8 cellular contexts compared by ENCODE assay signal in genomic region chr3:45055411-45056143, GRCh38. TPM values are rescaled to one million over a fixed set of nuclear protein-coding genes. Genes with fewer than 3 reads are reported as not detected.
A peak's percentile ranks its signal among the peaks of the same experiment; 100 is the strongest.
DNase-seq lines count a peak whose midpoint lies in the region; ATAC-seq, FAIRE-seq and TF ChIP-seq lines count a peak whose summit lies in the region.

No MANE protein-coding gene starts in this region.

- H3K27me3 ChIP-seq in KMS-11 (ENCODE audit: insufficient read depth, low read depth) (no peaks in the 10 kb centered on the region), K562 (ENCODE audit: control insufficient read depth in 2 of 2, insufficient read depth in 2 of 2, low read length in 2 of 2) (no peaks in the 10 kb centered on the region), neuronal stem cell (ENCODE audit: control insufficient read depth in 3 of 3, insufficient read depth in 3 of 3, low read depth in 1 of 3, low read length in 3 of 3) (no peaks in the 10 kb centered on the region)

- H3K9ac ChIP-seq in KMS-11 (no peak overlapping the region), K562 (ENCODE audit: insufficient read depth in 1 of 2, low read depth in 2 of 2, low read length in 2 of 2) (peak overlapping the region in 1 of 2 experiments; percentile 14; a peak in 2 of 4 replicates), neuronal stem cell (ENCODE audit: low read depth, low read length, poor library complexity) (no peak overlapping the region)

- 28% methylated on average over 7 of the region's 7 CpGs for WGBS in K562 (ENCODE audit: insufficient coverage, low coverage, missing lambda C conversion rate)
- WGBS in neuronal stem cell (ENCODE audit: extremely low coverage in 2 of 2, insufficient read length in 2 of 2, insufficient replicate concordance in 1 of 2), 2 donors: no CpG with 5 or more reads among the region's 7 CpGs

- H3K4me1 ChIP-seq in KMS-11 (ENCODE audit: low read depth, poor library complexity, severe bottlenecking) (no peaks in the 10 kb centered on the region), K562 (replicated peaks in 1 of 2; ENCODE audit: control insufficient read depth in 2 of 2, insufficient read depth in 2 of 2, low read length in 2 of 2) (peaks cover 21 to 74% of the 10 kb centered on the region in 2 experiments), neuronal stem cell (ENCODE audit: control insufficient read depth in 2 of 2, insufficient read depth in 1 of 2, low read depth in 1 of 2, low read length in 2 of 2) (peaks cover 3 to 12% of the 10 kb centered on the region in 2 donors)

- TF ChIP-seq RAD21 in K562 (CRISPR knock-in tag; conservative IDR thresholded peaks at IDR 0.05 in 1 of 2, IDR thresholded peaks at IDR 0.05 in 1 of 2): peak; percentile 72 to 79

- no peak overlapping the region for H3K18ac ChIP-seq in neuronal stem cell (ENCODE audit: low read length)

- H2BK15ac ChIP-seq in neuronal stem cell (ENCODE audit: low read length): no peak overlapping the region

- no peak overlapping the region for H3K14ac ChIP-seq in neuronal stem cell (ENCODE audit: low read length)

- no peak for TF ChIP-seq POLR2A in K562 (conservative IDR thresholded peaks at IDR 0.05)

- no peak overlapping the region for H4K91ac ChIP-seq in neuronal stem cell (ENCODE audit: low read depth, low read length, poor library complexity)

- no peak overlapping the region for H4K8ac ChIP-seq in neuronal stem cell (ENCODE audit: low read depth, low read length)

- no peaks in the 10 kb centered on the region for H3K9me1 ChIP-seq in K562 (ENCODE audit: control insufficient read depth, insufficient read depth, low read length)

- H3K9me3 ChIP-seq in K562 (replicated peaks; ENCODE audit: control insufficient read depth, insufficient read depth, low read depth, low read length) (no peaks in the 10 kb centered on the region), neuronal stem cell (replicated peaks in 1 of 2; ENCODE audit: control insufficient read depth in 2 of 2, insufficient read depth in 1 of 2, low read depth in 1 of 2, low read length in 2 of 2) (no peaks in the 10 kb centered on the region)

- no TSS peak for BruUV-seq in K562 (replicated peaks; lab: Mats Ljungman, UMichigan)

- H2AK5ac ChIP-seq in neuronal stem cell (ENCODE audit: low read depth, low read length): no peak overlapping the region

- POLR2A ChIA-PET in K562 (lab: Yijun Ruan, JAX): interaction anchor here (0.6 to 6.1 kb wide), 4 partner anchors 13 to 37 kb away, joined by 3 to 32 read pairs (median 4); no protein-coding TSS in a partner anchor

- TF ChIP-seq EP300 in K562 (IDR thresholded peaks at IDR 0.05; ENCODE audit: low read length): no peak

- H3K27ac ChIP-seq in KMS-11: no peak overlapping the region
- H3K27ac ChIP-seq in K562 (ENCODE audit: extremely low read depth, low read depth, low read length): peak overlapping the region; percentile 32; the same call in 2 of the 3 replicates
- no peak overlapping the region for H3K27ac ChIP-seq in neuronal stem cell (replicated peaks; ENCODE audit: low read length)

- H2AFZ ChIP-seq in KMS-11 (ENCODE audit: low read depth) (no peak overlapping the region), K562 (ENCODE audit: low read depth, low read length) (peak overlapping the region; percentile 48), neuronal stem cell (ENCODE audit: low read length) (peak overlapping the region; percentile 37)

- CTCF ChIA-PET in K562 (lab: Yijun Ruan, JAX; ENCODE audit: low intra/inter-chr PET ratio): interaction anchor here (0.6 to 1.4 kb wide), 3 partner anchors 17 to 155 kb away, joined by 3 to 4 read pairs (median 3); no protein-coding TSS in a partner anchor

- no peak overlapping the region for H2BK12ac ChIP-seq in neuronal stem cell (ENCODE audit: low read length)

- H4K20me1 ChIP-seq in KMS-11 (ENCODE audit: insufficient read depth): no peaks in the 10 kb centered on the region
- H4K20me1 ChIP-seq in K562 (replicated peaks; ENCODE audit: control insufficient read depth, insufficient read depth, low read length): no peaks in the 10 kb centered on the region

- H3K4me3 ChIP-seq in KMS-11 (IDR thresholded peaks at IDR 0.05; ENCODE audit: insufficient read depth, low read depth, low read length): no peak overlapping the region
- no peak overlapping the region for H3K4me3 ChIP-seq in K562
- H3K4me3 ChIP-seq in neuronal stem cell (ENCODE audit: low read length in 2 of 2): no peak overlapping the region

- H3K79me2 ChIP-seq in KMS-11 (ENCODE audit: insufficient read depth, low read depth) (no peaks in the 10 kb centered on the region), K562 (ENCODE audit: control insufficient read depth, insufficient read depth, low read length) (no peaks in the 10 kb centered on the region)

- no peak overlapping the region for H2BK5ac ChIP-seq in neuronal stem cell (ENCODE audit: low read length)

- DNase-seq in ELR (ENCODE audit: low read depth) (peak; percentile 85), K562 (ENCODE audit: extremely low read depth in 1 of 4, low spot score in 3 of 4) (peak; percentile 58 to 89 (median 68)), neuronal stem cell (ENCODE audit: low spot score) (no peak), NCI-H1694 treated with DMSO at 0.1 percent for 48 hours (lab: John Stamatoyannopoulos, UW) (no peak), NCI-H345 treated with DMSO at 0.1 percent for 48 hours (lab: John Stamatoyannopoulos, UW; ENCODE audit: unreplicated experiment) (no peak)
- DNase-seq in activated CD4-positive, alpha-beta T cell treated with anti-CD3 and anti-CD28 coated beads for 1 hour: no peak

- peak; percentile 80 for FAIRE-seq in K562 (lab: Jason Lieb, UNC)

- H3K4ac ChIP-seq in neuronal stem cell (ENCODE audit: low read length): no peak overlapping the region

- H3K79me1 ChIP-seq in neuronal stem cell (ENCODE audit: low read depth, low read length): no peaks in the 10 kb centered on the region

- intact Hi-C loops in K562 (cut with micrococcal nuclease): loop anchor here (1.0 to 2.0 kb wide), 3 partner anchors 15 to 116 kb away; no protein-coding TSS in a partner anchor

- H2BK120ac ChIP-seq in neuronal stem cell (ENCODE audit: low read depth, low read length): no peak overlapping the region

- no peaks in the 10 kb centered on the region for H3K36me3 ChIP-seq in KMS-11 (ENCODE audit: insufficient read depth)
- no peaks in the 10 kb centered on the region for H3K36me3 ChIP-seq in K562 (ENCODE audit: control insufficient read depth, insufficient read depth, low read length)
- H3K36me3 ChIP-seq in neuronal stem cell (replicated peaks in 1 of 2; ENCODE audit: control insufficient read depth in 2 of 2, insufficient read depth in 2 of 2, low read length in 2 of 2): no peaks in the 10 kb centered on the region

- no peak overlapping the region for H3K23ac ChIP-seq in neuronal stem cell (ENCODE audit: low read depth, low read length, poor library complexity)

- H3K4me2 ChIP-seq in KMS-11: no peak overlapping the region
- no peak overlapping the region for H3K4me2 ChIP-seq in K562 (ENCODE audit: insufficient read depth, low read length)
- H3K4me2 ChIP-seq in neuronal stem cell (ENCODE audit: insufficient read depth, low read length, poor library complexity, severe bottlenecking): no peak overlapping the region

- TF ChIP-seq CTCF in KMS-11 (conservative IDR thresholded peaks at IDR 0.05; ENCODE audit: low read depth, low read length) (peak; percentile 22; the same call in 1 of the 2 replicates), K562 (IDR thresholded peaks at IDR 0.05 in 2 of 3, conservative IDR thresholded peaks at IDR 0.05 in 1 of 3; ENCODE audit: insufficient read depth in 2 of 3, low read depth in 1 of 3, low read length in 3 of 3) (peak; percentile 64 to 82 (median 73); a peak in 5 of 6 replicates)

- peak; percentile 82 for ATAC-seq in K562
- ATAC-seq in HG02970 (IDR thresholded peaks at IDR 0.05; ENCODE audit: low FRiP score, unreplicated experiment): no peak

- in situ Hi-C loops in K562 (cut with MboI): no loop called here

TF ChIP-seq in K562, 482 proteins besides CTCF, POLR2A, EP300 and RAD21 (continues in another document):
- TF ChIP-seq BRD9 (IDR thresholded peaks at IDR 0.05; ENCODE audit: low read depth, partially characterized antibody) (peak; percentile 97), MTA2 (IDR thresholded peaks at IDR 0.05; ENCODE audit: low read depth) (no peak), HSF4 (CRISPR knock-in tag; IDR thresholded peaks at IDR 0.05; ENCODE audit: borderline replicate concordance) (no peak), NR2C1 (IDR thresholded peaks at IDR 0.05) (no peak), NR2C1 (tag; IDR thresholded peaks at IDR 0.05) (no peak), BHLHE40 (IDR thresholded peaks at IDR 0.05; ENCODE audit: low read length) (no peak)
- TF ChIP-seq, protein P1, sequence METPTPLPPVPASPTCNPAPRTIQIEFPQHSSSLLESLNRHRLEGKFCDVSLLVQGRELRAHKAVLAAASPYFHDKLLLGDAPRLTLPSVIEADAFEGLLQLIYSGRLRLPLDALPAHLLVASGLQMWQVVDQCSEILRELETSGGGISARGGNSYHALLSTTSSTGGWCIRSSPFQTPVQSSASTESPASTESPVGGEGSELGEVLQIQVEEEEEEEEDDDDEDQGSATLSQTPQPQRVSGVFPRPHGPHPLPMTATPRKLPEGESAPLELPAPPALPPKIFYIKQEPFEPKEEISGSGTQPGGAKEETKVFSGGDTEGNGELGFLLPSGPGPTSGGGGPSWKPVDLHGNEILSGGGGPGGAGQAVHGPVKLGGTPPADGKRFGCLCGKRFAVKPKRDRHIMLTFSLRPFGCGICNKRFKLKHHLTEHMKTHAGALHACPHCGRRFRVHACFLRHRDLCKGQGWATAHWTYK (CRISPR knock-in tag; IDR thresholded peaks at IDR 0.05): no peak

RNA-seq across cellular contexts. Expression of gene CLEC3B, which starts 29.5 kb away (rescaled TPM):
- not detected in 2 replicates for total RNA-seq in K562 (2011; cell fraction: chromatin; rRNA removed; ENCODE audit: low replicate concordance)
- 0.33 TPM in 1 of 2 replicates, not detected in the other for total RNA-seq in K562 (2011; cell fraction: nucleolus; rRNA removed)
- not detected in 2 replicates for total RNA-seq in K562 (2011; cell fraction: nucleoplasm; rRNA removed)
- 0.33 TPM in 1 of 2 replicates, not detected in the other for total RNA-seq in K562 (2014; rRNA removed)
- not detected in 2 replicates for total RNA-seq in K562 (2014; rRNA removed; fragmentation: Illumina TruSeq; extraction: Trizol)
- not detected in 2 replicates for total RNA-seq in K562 (2015; rRNA removed; fragmentation: Illumina TruSeq; extraction: Trizol)
- not detected in 2 replicates for total RNA-seq in K562 (2021)
- 0.19 TPM in 1 of 2 replicates, not detected in the other for polyA plus RNA-seq in K562 (2011; rRNA removed)
- 0.27 TPM in 1 of 2 replicates, not detected in the other for polyA plus RNA-seq in K562 (2011; cell fraction: cytosol; rRNA removed)
- polyA plus RNA-seq in K562 (2011; cell fraction: nucleus; rRNA removed): 0.41 and 0.52 TPM in 2 replicates
- polyA plus RNA-seq in K562 (2012): 0.19 TPM in 1 of 2 replicates, not detected in the other
- polyA plus RNA-seq in K562 (2014; fragmentation: Illumina TruSeq; extraction: Trizol): not detected in 2 replicates
- polyA plus RNA-seq in K562 (2014; fragmentation: Nextera tagmentation; extraction: Ambion mirVana): not detected
- not detected in 2 replicates for polyA plus RNA-seq in K562 (2014; rRNA removed)
- not detected in 2 replicates for polyA minus RNA-seq in K562 (2011; rRNA and poly(A)+ RNA removed)
- not detected in 2 replicates for polyA minus RNA-seq in K562 (2011; cell fraction: cytosol; rRNA and poly(A)+ RNA removed)
- 0.54 TPM in 1 of 2 replicates, not detected in the other for polyA minus RNA-seq in K562 (2011; cell fraction: nucleus; rRNA and poly(A)+ RNA removed)
- 0.35 TPM for polyA plus RNA-seq in neuronal stem cell (2013, experiment 1 of 2)
- polyA plus RNA-seq in neuronal stem cell (2013, experiment 2 of 2): 0.26 TPM

Comparison
In these comparisons a context has a peak if more than half of its experiments do, and no peak if none do; other contexts are left out.
1. DNase-seq: peak in ELR (single experiment) and K562 (4 of 4); none in neuronal stem cell (single experiment), NCI-H1694 treated with DMSO at 0.1 percent for 48 hours (single experiment), NCI-H345 treated with DMSO at 0.1 percent for 48 hours (single experiment) and activated CD4-positive, alpha-beta T cell treated with anti-CD3 and anti-CD28 coated beads for 1 hour (single experiment).